Comparison of ENCODE assay signal across 11 cellular contexts in genomic region chr3:107236661-107237375, GRCh38.
A peak's percentile ranks its signal among the peaks of the same experiment; 100 is the strongest.
DNase-seq lines count a peak whose midpoint lies in the region; TF ChIP-seq lines count a peak whose summit lies in the region.
"Had no signal": no experiment of that assay in that cellular context is flagged by ENCODE, and none has a peak within 500 bp of the region (broad histone marks: within the 10 kb centered on the region; RNA-seq: fewer than 3 reads in every experiment).

No MANE protein-coding gene starts in this region.

- H3K9me3 ChIP-seq in HEK293 (ENCODE audit: control insufficient read depth, insufficient read depth, low read depth, low read length) (no peaks in the 10 kb centered on the region), testis (no peaks in the 10 kb centered on the region), spleen (no peaks in the 10 kb centered on the region)

- TF ChIP-seq CTCF in HEK293 (tag by site-specific recombination; IDR thresholded peaks at IDR 0.05) (no peak), testis (IDR thresholded peaks at IDR 0.05) (no peak), spleen (IDR thresholded peaks at IDR 0.05 in 8 of 11, conservative IDR thresholded peaks at IDR 0.05 in 3 of 11) (no peak)

- CTCF ChIA-PET in HEK293 (lab: Yijun Ruan, JAX): interaction anchor here (0.5 to 3.0 kb wide), 28 partner anchors 9 to 1271 kb away, joined by 3 to 17 read pairs (median 5); no protein-coding TSS in a partner anchor

- no peaks in the 10 kb centered on the region for H3K27me3 ChIP-seq in testis
- no peaks in the 10 kb centered on the region for H3K27me3 ChIP-seq in spleen (replicated peaks in 1 of 7)

- DNase-seq in amniotic epithelial cell (ENCODE audit: low read depth) (peak; percentile 78), iris pigment epithelial cell (ENCODE audit: low read depth) (peak; percentile 43), testis (no peak), spleen (no peak)
- DNase-seq in effector CD8-positive, alpha-beta T cell (lab: John Stamatoyannopoulos, UW): no peak
- DNase-seq in stimulated activated CD4-positive, alpha-beta T cell treated with anti-CD3 and anti-CD28 coated beads, Interleukin-2, amount 100 ng/mL, for 48 hours: no peak
- DNase-seq: activated CD8-positive, alpha-beta memory T cell treated with anti-CD3 and anti-CD28 coated beads, Interleukin-2, amount 10 ng/mL, durations not matched to agents 7 days and 5 days; activated naive CD4-positive, alpha-beta T cell treated with anti-CD3 and anti-CD28 coated beads, Interleukin-2, amount 10 ng/mL, durations not matched to agents 7 days and 5 days; CD4-positive, alpha-beta T cell; stimulated activated CD4-positive, alpha-beta T cell treated with anti-CD3 and anti-CD28 coated beads, Interleukin-4, amount 100 ng/mL, for 4 hours had no signal

- H3K4me3 ChIP-seq in HEK293 (ENCODE audit: low read depth, low read length) (no peak overlapping the region), testis (no peak overlapping the region), spleen (no peak overlapping the region)

- H3K36me3 ChIP-seq in HEK293 (ENCODE audit: control insufficient read depth in 2 of 2, insufficient read depth in 1 of 2, low read length in 2 of 2): no peaks in the 10 kb centered on the region
- H3K36me3 ChIP-seq in testis (ENCODE audit: low read depth, missing control alignments): no peaks in the 10 kb centered on the region
- H3K36me3 ChIP-seq in spleen: no peaks in the 10 kb centered on the region

- intact Hi-C loops in testis (cut with DNase I; ENCODE audit: low total_unique reads) (loop anchor here (10.0 kb wide), 1 partner anchor 428 kb away; no protein-coding TSS in a partner anchor), spleen (cut with DNase I; ENCODE audit: low total_unique reads) (loop anchor here (10.0 kb wide), 1 partner anchor 1248 kb away; no protein-coding TSS in a partner anchor)

- POLR2A ChIA-PET in HEK293 (lab: Yijun Ruan, JAX): no interaction called here

- TF ChIP-seq POLR2A in testis (IDR thresholded peaks at IDR 0.05) (no peak), spleen (IDR thresholded peaks at IDR 0.05) (no peak)

- 72 to 79% methylated on average over 4 of the region's 4 CpGs for WGBS in testis, 2 donors
- WGBS in spleen, 5 donors: 75 to 86% (median 83%) methylated on average over 4 of the region's 4 CpGs

- H3K27ac ChIP-seq in HEK293 (ENCODE audit: extremely low read depth, low read depth, low read length): no peak overlapping the region
- H3K27ac ChIP-seq in testis: peak overlapping the region; percentile 82 to 84
- peak overlapping the region in 1 of 8 donors; percentile 5 for H3K27ac ChIP-seq in spleen

- H3K4me1 ChIP-seq in HEK293 (ENCODE audit: control insufficient read depth, insufficient read depth, low read length): no peaks in the 10 kb centered on the region; the same call in 1 of the 2 replicates
- peaks cover 20% of the 10 kb centered on the region for H3K4me1 ChIP-seq in testis
- peaks cover 0 to 39% (median 24%) of the 10 kb centered on the region in 6 donors for H3K4me1 ChIP-seq in spleen

TF ChIP-seq in HEK293, 187 proteins besides CTCF, POLR2A, EP300 and RAD21:
- TF ChIP-seq, protein P1, sequence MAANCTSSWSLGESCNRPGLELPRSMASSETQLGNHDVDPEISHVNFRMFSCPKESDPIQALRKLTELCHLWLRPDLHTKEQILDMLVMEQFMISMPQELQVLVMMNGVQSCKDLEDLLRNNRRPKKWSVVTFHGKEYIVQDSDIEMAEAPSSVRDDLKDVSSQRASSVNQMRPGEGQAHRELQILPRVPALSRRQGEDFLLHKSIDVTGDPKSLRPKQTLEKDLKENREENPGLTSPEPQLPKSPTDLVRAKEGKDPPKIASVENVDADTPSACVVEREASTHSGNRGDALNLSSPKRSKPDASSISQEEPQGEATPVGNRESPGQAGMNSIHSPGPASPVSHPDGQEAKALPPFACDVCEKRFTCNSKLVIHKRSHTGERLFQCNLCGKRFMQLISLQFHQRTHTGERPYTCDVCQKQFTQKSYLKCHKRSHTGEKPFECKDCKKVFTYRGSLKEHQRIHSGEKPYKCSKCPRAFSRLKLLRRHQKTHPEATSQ (tag by site-specific recombination; IDR thresholded peaks at IDR 0.05): no peak
- no peak for TF ChIP-seq KLF7 (tag by site-specific recombination; IDR thresholded peaks at IDR 0.05; ENCODE audit: borderline replicate concordance)
- TF ChIP-seq ZNF416 (tag by site-specific recombination; IDR thresholded peaks at IDR 0.05): no peak
- TF ChIP-seq ZIC2 (tag by site-specific recombination; IDR thresholded peaks at IDR 0.05): no peak
- TF ChIP-seq ZNF37A (tag by site-specific recombination; IDR thresholded peaks at IDR 0.05): no peak
- no peak for TF ChIP-seq ZNF16 (tag by site-specific recombination; IDR thresholded peaks at IDR 0.05; ENCODE audit: low read depth)
- TF ChIP-seq ZNF560 (tag by site-specific recombination; IDR thresholded peaks at IDR 0.05; ENCODE audit: borderline replicate concordance): no peak
- no peak for TF ChIP-seq ZNF23 (tag by site-specific recombination; IDR thresholded peaks at IDR 0.05; ENCODE audit: borderline replicate concordance)
- TF ChIP-seq ZNF354C (tag by site-specific recombination; IDR thresholded peaks at IDR 0.05; ENCODE audit: borderline replicate concordance, low read depth): no peak
- TF ChIP-seq BCL6B (tag by site-specific recombination; IDR thresholded peaks at IDR 0.05): no peak
- TF ChIP-seq ZNF747 (tag by site-specific recombination; IDR thresholded peaks at IDR 0.05): no peak
- TF ChIP-seq ZNF558 (tag by site-specific recombination; IDR thresholded peaks at IDR 0.05): no peak
- no peak for TF ChIP-seq ZSCAN30 (tag by site-specific recombination; IDR thresholded peaks at IDR 0.05)
- no peak for TF ChIP-seq OVOL3 (tag by site-specific recombination; IDR thresholded peaks at IDR 0.05)
- peak; percentile 41 for TF ChIP-seq ZNF623 (tag by site-specific recombination; IDR thresholded peaks at IDR 0.05)
- no peak for TF ChIP-seq ZNF658 (tag by site-specific recombination; IDR thresholded peaks at IDR 0.05)
- no peak for TF ChIP-seq HOXD13 (CRISPR knock-in tag; IDR thresholded peaks at IDR 0.05; ENCODE audit: borderline replicate concordance)
- TF ChIP-seq OSR2 (tag by site-specific recombination; IDR thresholded peaks at IDR 0.05): peak; percentile 76
- peak; percentile 60; the same call in 1 of the 2 replicates for TF ChIP-seq ZNF18 (tag by site-specific recombination; IDR thresholded peaks at IDR 0.05)
- TF ChIP-seq ZNF629 (tag by site-specific recombination; IDR thresholded peaks at IDR 0.05): 0 out of 2 replicates have a peak, but pooled peaks have one; percentile 12
- TF ChIP-seq ZNF473 (tag by site-specific recombination; IDR thresholded peaks at IDR 0.05): no peak
- TF ChIP-seq ZNF654 (tag by site-specific recombination; IDR thresholded peaks at IDR 0.05; ENCODE audit: low read depth): no peak
- TF ChIP-seq YY2 (tag by site-specific recombination; IDR thresholded peaks at IDR 0.05): no peak

Comparison
In these comparisons a context has a peak if more than half of its experiments do, and no peak if none do; other contexts are left out.
1. DNase-seq: peak in amniotic epithelial cell (single experiment) and iris pigment epithelial cell (single experiment); none in testis (single experiment), spleen (single experiment), effector CD8-positive, alpha-beta T cell (single experiment) and stimulated activated CD4-positive, alpha-beta T cell treated with anti-CD3 and anti-CD28 coated beads, Interleukin-2, amount 100 ng/mL, for 48 hours (0 of 2).